ENCODE assay signal across 1 cellular context in genomic region chr1:44842415-44842762, GRCh38.
TF ChIP-seq lines count a peak whose summit lies in the region.

No MANE protein-coding gene starts in this region.

TF ChIP-seq in IMR-90, 13 proteins besides CTCF, POLR2A, EP300 and RAD21:
- no peak for TF ChIP-seq USF2 (IDR thresholded peaks at IDR 0.05; ENCODE audit: low read depth, low read length)
- TF ChIP-seq FOS (IDR thresholded peaks at IDR 0.05; ENCODE audit: low read depth, low read length): no peak
- TF ChIP-seq SMC3 (IDR thresholded peaks at IDR 0.05; ENCODE audit: low read depth, low read length): no peak
- no peak for TF ChIP-seq CHD1 (IDR thresholded peaks at IDR 0.05; ENCODE audit: low read depth, low read length)
- TF ChIP-seq RFX5 (IDR thresholded peaks at IDR 0.05; ENCODE audit: low read depth, low read length): no peak
- no peak for TF ChIP-seq NFE2L2 (IDR thresholded peaks at IDR 0.05; ENCODE audit: low read depth, low read length)
- no peak for TF ChIP-seq MAFK (IDR thresholded peaks at IDR 0.05; ENCODE audit: low read depth, low read length)
- TF ChIP-seq ELK1 (IDR thresholded peaks at IDR 0.05; ENCODE audit: borderline replicate concordance, low read depth, low read length): no peak
- no peak for TF ChIP-seq MAZ (IDR thresholded peaks at IDR 0.05; ENCODE audit: borderline replicate concordance, low read depth, low read length)
- TF ChIP-seq MXI1 (IDR thresholded peaks at IDR 0.05; ENCODE audit: borderline replicate concordance, low read depth, low read length): no peak
